In genomic region chr14:103561381-103562134, GRCh38 we compare ENCODE assay signal across 8 cellular contexts. TPM values are rescaled to one million over a fixed set of nuclear protein-coding genes. Genes with fewer than 3 reads are reported as not detected.
DNase-seq lines count a peak whose midpoint lies in the region; ATAC-seq and TF ChIP-seq lines count a peak whose summit lies in the region.

No MANE protein-coding gene starts in this region.

- H3K27ac ChIP-seq in CD4-positive, CD25-positive, alpha-beta regulatory T cell (ENCODE audit: insufficient read depth, low read length, poor library complexity, severe bottlenecking), result peak overlapping the region; percentile 89
- H3K27ac ChIP-seq in dorsolateral prefrontal cortex, result peak overlapping the region; percentile 77 to 99 (median 94)
- H3K27ac ChIP-seq in substantia nigra (ENCODE audit: low read depth, low read length, poor library complexity, severe bottlenecking), result peak overlapping the region; percentile 90

- TF ChIP-seq CTCF in dorsolateral prefrontal cortex (IDR thresholded peaks at IDR 0.05 in 54 of 56, conservative IDR thresholded peaks at IDR 0.05 in 2 of 56; ENCODE audit: low read depth in 1 of 56, partially characterized antibody in 56 of 56) (no peak), mesothelial cell of epicardium (IDR thresholded peaks at IDR 0.05; ENCODE audit: unreplicated experiment) (no peak)

- H3K9me3 Mint-ChIP-seq in CD4-positive, CD25-positive, alpha-beta regulatory T cell, result no peaks in the 10 kb centered on the region
- no peaks in the 10 kb centered on the region for H3K9me3 Mint-ChIP-seq in T-helper 2 cell treated with Interferon-gamma antibody and Interleukin-4, amounts not matched to agents 5 μg/mL and 100 μg/mL, for 36 hours
- H3K9me3 Mint-ChIP-seq in mesothelial cell of epicardium, result no peaks in the 10 kb centered on the region

- no peaks in the 10 kb centered on the region for H3K9me3 ChIP-seq in CD4-positive, CD25-positive, alpha-beta regulatory T cell (ENCODE audit: control insufficient read depth in 2 of 2, low read length in 2 of 2)

- H3K4me3 ChIP-seq in CD4-positive, CD25-positive, alpha-beta regulatory T cell (ENCODE audit: low read depth, low read length), result peak overlapping the region; percentile 85
- peak overlapping the region; percentile 70 to 100 (median 98) for H3K4me3 ChIP-seq in dorsolateral prefrontal cortex

- no peaks in the 10 kb centered on the region for H3K27me3 ChIP-seq in CD4-positive, CD25-positive, alpha-beta regulatory T cell (ENCODE audit: control insufficient read depth, insufficient read depth, low read length)
- H3K27me3 ChIP-seq in dorsolateral prefrontal cortex, result no peaks in the 10 kb centered on the region

- peak; percentile 28 to 74 (median 41) for DNase-seq in CD4-positive, CD25-positive, alpha-beta regulatory T cell
- DNase-seq in HK-2 (ENCODE audit: unreplicated experiment), result peak; percentile 56
- DNase-seq in T-helper 2 cell treated with Interferon-gamma antibody and Interleukin-4, amounts not matched to agents 5 μg/mL and 100 μg/mL, for 36 hours (ENCODE audit: low spot score), result peak; percentile 42
- DNase-seq in dorsolateral prefrontal cortex, result no peak
- peak in 1 of 2 experiments; percentile 56 for DNase-seq in mesothelial cell of epicardium (ENCODE audit: low spot score in 2 of 2, unreplicated experiment in 2 of 2)
- no peak for DNase-seq in substantia nigra (lab: John Stamatoyannopoulos, UW)
- no peak for DNase-seq in NCI-H446 treated with DMSO at 0.1 percent for 48 hours (lab: John Stamatoyannopoulos, UW)

- ATAC-seq in CD4-positive, CD25-positive, alpha-beta regulatory T cell (ENCODE audit: low read depth in 2 of 2), result peak; percentile 19
- peak; percentile 22 for ATAC-seq in GM19455 (IDR thresholded peaks at IDR 0.05; ENCODE audit: unreplicated experiment)

- peaks cover 53% of the 10 kb centered on the region for H3K4me1 ChIP-seq in CD4-positive, CD25-positive, alpha-beta regulatory T cell (ENCODE audit: control insufficient read depth, insufficient read depth, low read length, poor library complexity, severe bottlenecking)

- peaks cover 35% of the 10 kb centered on the region for H3K36me3 ChIP-seq in CD4-positive, CD25-positive, alpha-beta regulatory T cell (ENCODE audit: control insufficient read depth, insufficient read depth, low read length)

- peak overlapping the region; percentile 82 to 97 (median 95) for H3K27ac Mint-ChIP-seq in CD4-positive, CD25-positive, alpha-beta regulatory T cell
- peak overlapping the region; percentile 88 for H3K27ac Mint-ChIP-seq in T-helper 2 cell treated with Interferon-gamma antibody and Interleukin-4, amounts not matched to agents 5 μg/mL and 100 μg/mL, for 36 hours
- H3K27ac Mint-ChIP-seq in mesothelial cell of epicardium, result peak overlapping the region; percentile 92

- H3K36me3 Mint-ChIP-seq in CD4-positive, CD25-positive, alpha-beta regulatory T cell, result peaks cover 15% of the 10 kb centered on the region
- H3K36me3 Mint-ChIP-seq in T-helper 2 cell treated with Interferon-gamma antibody and Interleukin-4, amounts not matched to agents 5 μg/mL and 100 μg/mL, for 36 hours (ENCODE audit: low read depth), result peaks cover 33% of the 10 kb centered on the region
- peaks cover 18% of the 10 kb centered on the region for H3K36me3 Mint-ChIP-seq in mesothelial cell of epicardium

- H3K4me1 Mint-ChIP-seq in CD4-positive, CD25-positive, alpha-beta regulatory T cell, result peaks cover 13 to 77% (median 45%) of the 10 kb centered on the region in 4 donors
- H3K4me1 Mint-ChIP-seq in T-helper 2 cell treated with Interferon-gamma antibody and Interleukin-4, amounts not matched to agents 5 μg/mL and 100 μg/mL, for 36 hours (ENCODE audit: low read depth), result peaks cover 38% of the 10 kb centered on the region
- peaks cover 27% of the 10 kb centered on the region for H3K4me1 Mint-ChIP-seq in mesothelial cell of epicardium

- intact Hi-C loops in dorsolateral prefrontal cortex (cut with DNase I), result loop anchor here (5.0 to 10.0 kb wide), 3 partner anchors 66 to 363 kb away; partner anchors contain the start of genes KLC1 (in 1 of the 2), TDRD9 (in 1 of the 2), XRCC3 (in 1 of the 2) and ZFYVE21 (in 1 of the 2)

- H3K4me3 Mint-ChIP-seq in CD4-positive, CD25-positive, alpha-beta regulatory T cell, result peak overlapping the region; percentile 91 to 98 (median 94)
- H3K4me3 Mint-ChIP-seq in T-helper 2 cell treated with Interferon-gamma antibody and Interleukin-4, amounts not matched to agents 5 μg/mL and 100 μg/mL, for 36 hours, result peak overlapping the region; percentile 95
- peak overlapping the region; percentile 95 for H3K4me3 Mint-ChIP-seq in mesothelial cell of epicardium

- peaks cover 8% of the 10 kb centered on the region for H3K27me3 Mint-ChIP-seq in CD4-positive, CD25-positive, alpha-beta regulatory T cell
- no peaks in the 10 kb centered on the region for H3K27me3 Mint-ChIP-seq in T-helper 2 cell treated with Interferon-gamma antibody and Interleukin-4, amounts not matched to agents 5 μg/mL and 100 μg/mL, for 36 hours (ENCODE audit: low read depth)
- no peaks in the 10 kb centered on the region for H3K27me3 Mint-ChIP-seq in mesothelial cell of epicardium (ENCODE audit: low read depth)

RNA-seq across cellular contexts. Expression of gene BAG5, which starts 0.9 kb away (rescaled TPM):
- total RNA-seq in CD4-positive, CD25-positive, alpha-beta regulatory T cell, result 31.8 TPM
- polyA plus RNA-seq in CD4-positive, CD25-positive, alpha-beta regulatory T cell, result 10 to 100 TPM; 33.4 to 42.4 (median 39.9) TPM
- 10 to 100 TPM; 25.3 to 45.6 (median 35.3) TPM for total RNA-seq in dorsolateral prefrontal cortex
- 21.8 to 23.5 TPM (median 22.2 TPM) in 3 replicates for total RNA-seq in mesothelial cell of epicardium

RNA-seq across cellular contexts. Expression of gene COA8, which starts 1.2 kb away (rescaled TPM):
- total RNA-seq in CD4-positive, CD25-positive, alpha-beta regulatory T cell, result 15.1 TPM
- 10 to 100 TPM; 32.3 to 55.0 (median 49.6) TPM for polyA plus RNA-seq in CD4-positive, CD25-positive, alpha-beta regulatory T cell
- 10 to 100 TPM; 21.7 to 47.0 (median 35.6) TPM for total RNA-seq in dorsolateral prefrontal cortex
- total RNA-seq in mesothelial cell of epicardium, result 35.4 to 38.8 TPM (median 36.0 TPM) in 3 replicates

RNA-seq across cellular contexts. Expression of gene TRMT61A, which starts 32.6 kb away (rescaled TPM):
- total RNA-seq in CD4-positive, CD25-positive, alpha-beta regulatory T cell, result 9.7 TPM
- 1 to 10 TPM; 3.7 to 7.5 (median 6.1) TPM for polyA plus RNA-seq in CD4-positive, CD25-positive, alpha-beta regulatory T cell
- total RNA-seq in dorsolateral prefrontal cortex, result 10 to 100 TPM in 119 of 120 experiments, 1 to 10 TPM in 1; 9.8 to 20.3 (median 14.3) TPM
- 8.7 to 9.5 TPM (median 9.5 TPM) in 3 replicates for total RNA-seq in mesothelial cell of epicardium

RNA-seq across cellular contexts. Expression of gene CKB, which starts 38.9 kb away (rescaled TPM):
- total RNA-seq in CD4-positive, CD25-positive, alpha-beta regulatory T cell, result 5.8 TPM
- polyA plus RNA-seq in CD4-positive, CD25-positive, alpha-beta regulatory T cell, result 1 to 10 TPM in 3 of 4 donors, not detected in 1; 1.4 to 1.7 (median 1.7) TPM
- total RNA-seq in dorsolateral prefrontal cortex (1,000 to 10,000 TPM; 1,109 to 2,418 (median 1,592) TPM), mesothelial cell of epicardium (50.6 to 56.7 TPM (median 53.3 TPM) in 3 replicates)

Comparison
In these comparisons a context has a peak if more than half of its experiments do, and no peak if none do; other contexts are left out.
1. DNase-seq: peak in CD4-positive, CD25-positive, alpha-beta regulatory T cell (3 of 3), HK-2 (single experiment) and T-helper 2 cell treated with Interferon-gamma antibody and Interleukin-4, amounts not matched to agents 5 μg/mL and 100 μg/mL, for 36 hours (single experiment); none in dorsolateral prefrontal cortex (0 of 10), substantia nigra (0 of 49) and NCI-H446 treated with DMSO at 0.1 percent for 48 hours (single experiment).
2. Peak in every context shown above with its lines, with median percentiles within 50 percentile points of each other: H3K27ac ChIP-seq, H3K27ac Mint-ChIP-seq and H3K4me3 Mint-ChIP-seq.